13 cellular contexts compared by ENCODE assay signal in genomic region chr1:25989860-25990650, GRCh38. TPM values are rescaled to one million over a fixed set of nuclear protein-coding genes. Genes with fewer than 3 reads are reported as not detected.
DNase-seq lines count a peak whose midpoint lies in the region; ATAC-seq and TF ChIP-seq lines count a peak whose summit lies in the region.
"Had no signal": no experiment of that assay in that cellular context is flagged by ENCODE, and none has a peak within 500 bp of the region (broad histone marks: within the 10 kb centered on the region; RNA-seq: fewer than 3 reads in every experiment).

No MANE protein-coding gene starts in this region.

- peak overlapping the region; percentile 96 for H3K27ac Mint-ChIP-seq in activated CD8-positive, alpha-beta T cell treated with anti-CD3 and anti-CD28 coated beads for 36 hours

- no peaks in the 10 kb centered on the region for H3K4me1 ChIP-seq in suprapubic skin

- intact Hi-C loops in activated CD8-positive, alpha-beta T cell treated with anti-CD3 and anti-CD28 coated beads for 36 hours (cut with micrococcal nuclease), result no loop called here

- peak; percentile 41 for DNase-seq in activated effector memory CD4-positive, alpha-beta T cell treated with anti-CD3 and anti-CD28 coated beads, Interleukin-2, amount 50 U/mL, for 16 hours
- DNase-seq in activated effector memory CD4-positive, alpha-beta T cell treated with Interleukin-2 at 50 U/mL for 16 hours, result no peak
- DNase-seq in activated CD8-positive, alpha-beta T cell treated with anti-CD3 and anti-CD28 coated beads for 36 hours, result no peak
- DNase-seq in left lobe of liver (ENCODE audit: low spot score), result no peak
- DNase-seq in suprapubic skin (ENCODE audit: low spot score in 2 of 2), result no peak
- no peak for DNase-seq in Ammon's horn (ENCODE audit: low spot score)
- DNase-seq in central memory CD4-positive, alpha-beta T cell, result no peak
- no peak for DNase-seq in medulla oblongata (ENCODE audit: extremely low spot score)
- DNase-seq: aorta, heart right ventricle, mammary epithelial cell, SHP77 treated with DMSO at 0.1 percent for 48 hours had no signal

- TF ChIP-seq EP300 in suprapubic skin (IDR thresholded peaks at IDR 0.05), result no peak

- H3K9me3 ChIP-seq in suprapubic skin, result no peaks in the 10 kb centered on the region
- H3K9me3 ChIP-seq: heart right ventricle, tibial nerve had no signal

- POLR2A ChIA-PET in activated CD8-positive, alpha-beta T cell treated with anti-CD3 and anti-CD28 coated beads for 36 hours (lab: Charles Lee), result interaction anchor here (0.7 to 4.5 kb wide), 15 partner anchors 7 to 743 kb away, joined by 3 to 26 read pairs (median 4); partner anchors contain the start of genes PAFAH2, PAQR7 and RSRP1

- peaks cover 23% of the 10 kb centered on the region for H3K36me3 ChIP-seq in suprapubic skin

- no peaks in the 10 kb centered on the region for H3K27me3 Mint-ChIP-seq in activated CD8-positive, alpha-beta T cell treated with anti-CD3 and anti-CD28 coated beads for 36 hours

- H3K4me3 Mint-ChIP-seq in activated CD8-positive, alpha-beta T cell treated with anti-CD3 and anti-CD28 coated beads for 36 hours, result peak overlapping the region; percentile 84

- H3K36me3 Mint-ChIP-seq in activated CD8-positive, alpha-beta T cell treated with anti-CD3 and anti-CD28 coated beads for 36 hours (ENCODE audit: low read depth), result peaks cover 26% of the 10 kb centered on the region

- no peak for TF ChIP-seq POLR2A in suprapubic skin (IDR thresholded peaks at IDR 0.05)

- TF ChIP-seq CTCF in activated CD8-positive, alpha-beta T cell treated with anti-CD3 and anti-CD28 coated beads for 36 hours (IDR thresholded peaks at IDR 0.05), result no peak
- no peak for TF ChIP-seq CTCF in suprapubic skin (IDR thresholded peaks at IDR 0.05)

- peak; percentile 8 for ATAC-seq in activated CD8-positive, alpha-beta T cell treated with anti-CD3 and anti-CD28 coated beads for 36 hours
- peak; percentile 33 for ATAC-seq in left lobe of liver

- H3K27ac ChIP-seq in suprapubic skin, result no peak overlapping the region
- H3K27ac ChIP-seq: tibial nerve had no signal

- CTCF ChIA-PET in activated CD8-positive, alpha-beta T cell treated with anti-CD3 and anti-CD28 coated beads for 36 hours (lab: Charles Lee), result interaction anchor here (0.6 to 4.7 kb wide), 10 partner anchors 7 to 95 kb away, joined by 3 to 43 read pairs (median 4); partner anchors contain the start of gene PAFAH2

- no peaks in the 10 kb centered on the region for H3K9me3 Mint-ChIP-seq in activated CD8-positive, alpha-beta T cell treated with anti-CD3 and anti-CD28 coated beads for 36 hours

- H3K4me3 ChIP-seq in suprapubic skin, result peak overlapping the region; percentile 10
- H3K4me3 ChIP-seq: tibial nerve had no signal

- H3K4me1 Mint-ChIP-seq in activated CD8-positive, alpha-beta T cell treated with anti-CD3 and anti-CD28 coated beads for 36 hours (ENCODE audit: low read depth), result peaks cover 57% of the 10 kb centered on the region

- H3K27me3 ChIP-seq in suprapubic skin, result no peaks in the 10 kb centered on the region
- H3K27me3 ChIP-seq: heart right ventricle, tibial nerve had no signal

- WGBS in suprapubic skin, result 84% methylated on average over 10 of the region's 10 CpGs

RNA-seq across cellular contexts. Expression of gene PAFAH2, which starts 7.8 kb away (rescaled TPM):
- total RNA-seq in activated CD8-positive, alpha-beta T cell treated with anti-CD3 and anti-CD28 coated beads for 36 hours, result 1 to 10 TPM; 7.4 to 8.0 TPM
- total RNA-seq in left lobe of liver (23.1 TPM), suprapubic skin (10 to 100 TPM; 16.6 to 31.3 (median 20.0) TPM)

RNA-seq across cellular contexts. Expression of gene EXTL1, which starts 31.5 kb away (rescaled TPM):
- not detected for total RNA-seq in activated CD8-positive, alpha-beta T cell treated with anti-CD3 and anti-CD28 coated beads for 36 hours
- total RNA-seq in left lobe of liver (not detected), suprapubic skin (1 to 10 TPM; 1.6 to 9.5 (median 4.2) TPM)

RNA-seq across cellular contexts. Expression of gene SLC30A2, which starts 55.9 kb away (rescaled TPM):
- not detected for total RNA-seq in activated CD8-positive, alpha-beta T cell treated with anti-CD3 and anti-CD28 coated beads for 36 hours
- 0.33 TPM for total RNA-seq in left lobe of liver
- total RNA-seq in suprapubic skin, result 1 to 10 TPM in 2 of 4 donors, under 1 TPM in 2; 0.15 to 2.0 (median 1.1) TPM
- total RNA-seq: aorta, tibial nerve had no signal
